In genomic region chr4:21009956-21010355, GRCh38 we compare ENCODE assay signal across 16 cellular contexts.
DNase-seq lines count a peak whose midpoint lies in the region; ATAC-seq and TF ChIP-seq lines count a peak whose summit lies in the region.
"Had no signal": no experiment of that assay in that cellular context is flagged by ENCODE, and none has a peak within 500 bp of the region (broad histone marks: within the 10 kb centered on the region; RNA-seq: fewer than 3 reads in every experiment).

No MANE protein-coding gene starts in this region.

- H4K5ac ChIP-seq in mesendoderm (ENCODE audit: low read length) = no peak overlapping the region

- no peak overlapping the region for H3K27ac ChIP-seq in GM23338 (ENCODE audit: low read depth)
- H3K27ac ChIP-seq in mesendoderm (ENCODE audit: low read depth, low read length) = no peak overlapping the region
- no peak overlapping the region for H3K27ac ChIP-seq in heart right ventricle

- H3K4ac ChIP-seq in mesendoderm (ENCODE audit: low read depth, low read length) = no peak overlapping the region

- H2BK5ac ChIP-seq in mesendoderm (ENCODE audit: low read length) = no peak overlapping the region

- no peaks in the 10 kb centered on the region for H3K36me3 Mint-ChIP-seq in GM23338 (ENCODE audit: low read depth)
- H3K36me3 Mint-ChIP-seq: CD4-positive, CD25-positive, alpha-beta regulatory T cell; CD8-positive, alpha-beta memory T cell; IgD-negative memory B cell had no signal

- no peak overlapping the region for H3K9ac ChIP-seq in mesendoderm (ENCODE audit: low read length)

- H3K9me3 Mint-ChIP-seq in GM23338 = no peaks in the 10 kb centered on the region
- H3K9me3 Mint-ChIP-seq: CD8-positive, alpha-beta memory T cell had no signal

- peaks cover 11% of the 10 kb centered on the region; the same call in 1 of the 2 replicates for H3K9me2 ChIP-seq in GM23338 (ENCODE audit: insufficient read depth)

- H3K9me3 ChIP-seq in heart right ventricle = peaks cover 0 to 7% (median 0%) of the 10 kb centered on the region in 11 donors
- H3K9me3 ChIP-seq: BE2C had no signal

- H3K4me3 Mint-ChIP-seq in GM23338 = no peak overlapping the region
- H3K4me3 Mint-ChIP-seq: CD4-positive, CD25-positive, alpha-beta regulatory T cell; CD8-positive, alpha-beta memory T cell; IgD-negative memory B cell had no signal

- no peaks in the 10 kb centered on the region for H3F3A ChIP-seq in GM23338 (replicated peaks; ENCODE audit: low read depth)

- no peak overlapping the region for H3K4me2 ChIP-seq in GM23338
- no peak overlapping the region for H3K4me2 ChIP-seq in mesendoderm (ENCODE audit: low read length)

- ATAC-seq in GM23338 (no peak), heart right ventricle (no peak)
- ATAC-seq: HepG2 had no signal

- H3K36me3 ChIP-seq in GM23338 (ENCODE audit: insufficient read depth) (no peaks in the 10 kb centered on the region; the same call in 1 of the 2 replicates), mesendoderm (ENCODE audit: control insufficient read depth, insufficient read depth, low read length) (no peaks in the 10 kb centered on the region), heart right ventricle (no peaks in the 10 kb centered on the region)
- H3K36me3 ChIP-seq: BE2C had no signal

- H4K8ac ChIP-seq in mesendoderm (ENCODE audit: low read depth, low read length) = no peak overlapping the region

- no peak overlapping the region for H2BK120ac ChIP-seq in mesendoderm (ENCODE audit: low read depth, low read length)

- DNase-seq in GM23338 (ENCODE audit: low spot score) = no peak
- peak; percentile 3 for DNase-seq in NCI-H69 (lab: John Stamatoyannopoulos, UW)
- peak; percentile 11 for DNase-seq in mesendoderm
- DNase-seq in retina = peak; percentile 52
- no peak for DNase-seq in heart right ventricle
- DNase-seq in kidney tubule cell (ENCODE audit: low spot score) = no peak
- DNase-seq: ACHN; BE2C; C1 segment of cervical spinal cord; CD4-positive, CD25-positive, alpha-beta regulatory T cell; CD8-positive, alpha-beta memory T cell; COR-L47; GOT3; H7 had no signal

- H2BK15ac ChIP-seq in mesendoderm (replicated peaks; ENCODE audit: low read depth) = no peak overlapping the region

- no peak overlapping the region for H3K4me3 ChIP-seq in GM23338
- H3K4me3 ChIP-seq in mesendoderm (ENCODE audit: low read length) = no peak overlapping the region
- H3K4me3 ChIP-seq in heart right ventricle = no peak overlapping the region

- no CpG with 5 or more reads among the region's 4 CpGs for WGBS in mesendoderm (ENCODE audit: extremely low coverage, insufficient coverage, low lambda C conversion rate)
- 57 to 62% methylated on average over 4 of the region's 4 CpGs for WGBS in heart right ventricle, 2 donors

- intact Hi-C loops in heart right ventricle (cut with DNase I) = no loop called here

- no peaks in the 10 kb centered on the region for H4K20me1 ChIP-seq in GM23338 (replicated peaks; ENCODE audit: insufficient read depth)

- no peak overlapping the region for H3K18ac ChIP-seq in mesendoderm (ENCODE audit: low read length)

- TF ChIP-seq CTCF in GM23338 (conservative IDR thresholded peaks at IDR 0.05; ENCODE audit: low read depth in 2 of 2) = no peak
- no peak for TF ChIP-seq CTCF in heart right ventricle (IDR thresholded peaks at IDR 0.05)

- no peaks in the 10 kb centered on the region for H3K4me1 ChIP-seq in GM23338 (ENCODE audit: insufficient read depth)
- H3K4me1 ChIP-seq in mesendoderm (ENCODE audit: control insufficient read depth, low read depth, low read length) = no peaks in the 10 kb centered on the region
- no peaks in the 10 kb centered on the region for H3K4me1 ChIP-seq in heart right ventricle
- H3K4me1 ChIP-seq: BE2C had no signal

- H3K27ac Mint-ChIP-seq in GM23338 = no peak overlapping the region
- H3K27ac Mint-ChIP-seq: CD4-positive, CD25-positive, alpha-beta regulatory T cell; CD8-positive, alpha-beta memory T cell; IgD-negative memory B cell had no signal

- H3K56ac ChIP-seq in mesendoderm (ENCODE audit: low read length) = no peak overlapping the region

- H3K27me3 ChIP-seq in GM23338 (ENCODE audit: insufficient read depth) (no peaks in the 10 kb centered on the region), mesendoderm (ENCODE audit: insufficient read depth, low read length, poor library complexity) (no peaks in the 10 kb centered on the region), heart right ventricle (no peaks in the 10 kb centered on the region)
- H3K27me3 ChIP-seq: BE2C had no signal

- no peak overlapping the region for H3K23ac ChIP-seq in mesendoderm (ENCODE audit: low read length)

- H3K79me2 ChIP-seq in GM23338 (replicated peaks; ENCODE audit: insufficient read depth) (no peaks in the 10 kb centered on the region), mesendoderm (ENCODE audit: control insufficient read depth, insufficient read depth, low read length) (no peaks in the 10 kb centered on the region)

- H3K79me1 ChIP-seq in mesendoderm (ENCODE audit: low read length) = no peaks in the 10 kb centered on the region

- H2AK5ac ChIP-seq in mesendoderm (ENCODE audit: low read length) = no peak overlapping the region

- H3K4me1 Mint-ChIP-seq in GM23338 = no peaks in the 10 kb centered on the region
- H3K4me1 Mint-ChIP-seq: CD4-positive, CD25-positive, alpha-beta regulatory T cell; CD8-positive, alpha-beta memory T cell; IgD-negative memory B cell had no signal

- 0 out of 2 replicates have a peak overlapping the region, but pooled peaks have one; percentile 23 for H2AFZ ChIP-seq in GM23338

- H3K27me3 Mint-ChIP-seq in GM23338 (ENCODE audit: insufficient read depth, low read depth, poor library complexity) = no peaks in the 10 kb centered on the region
- H3K27me3 Mint-ChIP-seq: CD4-positive, CD25-positive, alpha-beta regulatory T cell; CD8-positive, alpha-beta memory T cell; IgD-negative memory B cell had no signal

TF ChIP-seq in GM23338, 12 proteins besides CTCF, POLR2A, EP300 and RAD21 (continues in another document):
- no peak for TF ChIP-seq EZH2phosphoT487 (IDR thresholded peaks at IDR 0.05; ENCODE audit: unreplicated experiment)
- no peak for TF ChIP-seq ZNF462 (CRISPR knock-in tag; IDR thresholded peaks at IDR 0.05)
- TF ChIP-seq CREB1 (CRISPR knock-in tag; IDR thresholded peaks at IDR 0.05; ENCODE audit: low read depth) = no peak
- TF ChIP-seq EZH2 (IDR thresholded peaks at IDR 0.05; ENCODE audit: low read depth, unreplicated experiment) = no peak
- TF ChIP-seq ZNF114 (CRISPR knock-in tag; IDR thresholded peaks at IDR 0.05) = no peak
- TF ChIP-seq JUNB (IDR thresholded peaks at IDR 0.05; ENCODE audit: unreplicated experiment) = no peak
- TF ChIP-seq NANOG (IDR thresholded peaks at IDR 0.05; ENCODE audit: borderline replicate concordance) = no peak

Comparison
In these comparisons a context has a peak if more than half of its experiments do, and no peak if none do; other contexts are left out.
1. DNase-seq: peak in NCI-H69 (single experiment), mesendoderm (single experiment) and retina (single experiment); none in GM23338 (single experiment), heart right ventricle (0 of 2) and kidney tubule cell (single experiment).